22 cellular contexts compared by ENCODE assay signal in the genomic region with DNA sequence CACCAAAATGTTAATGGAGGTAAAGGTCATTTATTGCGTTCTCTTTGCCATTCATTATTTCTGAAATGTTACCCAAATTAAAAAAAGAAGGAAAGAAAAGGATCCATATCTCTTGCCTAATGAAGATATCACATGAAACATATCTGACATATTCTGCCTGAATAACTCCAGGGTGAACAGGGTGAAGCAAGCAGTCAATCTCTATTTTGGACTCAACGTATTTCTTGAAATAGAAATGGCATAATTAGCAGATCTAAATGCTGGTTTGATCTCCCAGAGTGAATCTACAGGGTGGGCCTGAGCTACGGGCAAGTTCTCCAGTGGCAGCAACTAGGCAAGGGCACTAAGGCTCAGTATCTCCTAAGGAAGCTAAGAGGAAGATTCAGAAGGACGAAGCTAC.
"Had no signal": no experiment of that assay in that cellular context is flagged by ENCODE, and none has a peak within 500 bp of the region (broad histone marks: within the 10 kb centered on the region; RNA-seq: fewer than 3 reads in every experiment).

No MANE protein-coding gene starts in this region.

- H3K27ac ChIP-seq: colonic mucosa, hepatocyte, left lung, lower lobe of right lung, pancreas, tibial nerve, upper lobe of left lung had no signal

- H3K36me3 Mint-ChIP-seq: natural killer cell had no signal

- H3K9me3 Mint-ChIP-seq: natural killer cell; stimulated activated naive CD8-positive, alpha-beta T cell treated with anti-CD3 and anti-CD28 coated beads, Interleukin-15, amount 100 ng/mL, for 72 hours had no signal

- H3K27me3 Mint-ChIP-seq: stimulated activated naive CD8-positive, alpha-beta T cell treated with anti-CD3 and anti-CD28 coated beads, Interleukin-15, amount 100 ng/mL, for 72 hours had no signal

- H3K4me1 ChIP-seq: lower lobe of right lung, tibial nerve had no signal

- DNase-seq: central memory CD4-positive, alpha-beta T cell; colonic mucosa; dermis blood vessel endothelial cell; foreskin fibroblast; heart left ventricle; kidney; left lung; lower lobe of right lung; natural killer cell; occipital lobe; pancreas; stimulated activated CD4-positive, alpha-beta T cell treated with anti-CD3 and anti-CD28 coated beads, Interleukin-12 subunit alpha, Interleukin-12 subunit beta, amount 100 ng/mL, for 4 hours; stimulated activated CD4-positive, alpha-beta T cell treated with anti-CD3 and anti-CD28 coated beads, Interleukin-1b, Interleukin-23, amount 100 ng/mL, for 48 hours; stimulated activated CD4-positive, alpha-beta T cell treated with anti-CD3 and anti-CD28 coated beads, Interleukin-4, amount 100 ng/mL, for 1 hour; stimulated activated CD8-positive, alpha-beta memory T cell treated with anti-CD3 and anti-CD28 coated beads, Interleukin-4, amount 100 ng/mL, for 48 hours; stimulated activated naive CD4-positive, alpha-beta T cell; stimulated activated naive CD8-positive, alpha-beta T cell treated with anti-CD3 and anti-CD28 coated beads, Interleukin-15, amount 100 ng/mL, for 72 hours; upper lobe of left lung had no signal

- ATAC-seq: gastroesophageal sphincter; left lung; lower lobe of right lung; natural killer cell; pancreas; stimulated activated naive CD8-positive, alpha-beta T cell treated with anti-CD3 and anti-CD28 coated beads, Interleukin-15, amount 100 ng/mL, for 72 hours had no signal

- H3K4me3 Mint-ChIP-seq: natural killer cell; stimulated activated naive CD8-positive, alpha-beta T cell treated with anti-CD3 and anti-CD28 coated beads, Interleukin-15, amount 100 ng/mL, for 72 hours had no signal

- H3K9me3 ChIP-seq: colonic mucosa, gastroesophageal sphincter, heart left ventricle, left lung, lower lobe of right lung, pancreas, tibial nerve, upper lobe of left lung had no signal

- H3K4me3 ChIP-seq: colonic mucosa, gastroesophageal sphincter, heart left ventricle, hepatocyte, left lung, lower lobe of right lung, pancreas, smooth muscle cell, tibial nerve, upper lobe of left lung had no signal

- H3K27me3 ChIP-seq: colonic mucosa, gastroesophageal sphincter, heart left ventricle, hepatocyte, left lung, pancreas, tibial nerve, upper lobe of left lung had no signal

- H3K27ac Mint-ChIP-seq: natural killer cell had no signal

- H3K36me3 ChIP-seq: colonic mucosa, gastroesophageal sphincter, heart left ventricle, left lung, lower lobe of right lung, pancreas, tibial nerve, upper lobe of left lung had no signal
